In the genomic region with DNA sequence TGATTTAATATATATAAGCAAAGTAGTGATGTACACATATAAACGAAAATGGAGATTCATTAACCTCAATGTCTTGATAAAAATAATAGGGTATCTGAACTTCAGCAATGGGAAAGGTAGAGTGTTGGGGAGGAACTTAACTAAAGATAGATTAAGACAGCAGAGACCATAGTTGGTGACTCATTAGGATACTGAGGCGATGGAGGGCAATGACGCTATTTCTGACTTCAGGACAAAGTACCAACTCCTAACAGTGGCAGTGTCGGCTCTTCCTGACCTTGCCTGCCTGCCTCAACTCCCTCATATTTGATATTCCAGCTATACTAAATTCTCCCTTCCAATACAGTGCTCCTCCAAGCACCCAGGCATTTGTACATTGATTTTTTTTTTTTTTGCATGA, we compare ENCODE assay signal across 1 cellular context.
TF ChIP-seq lines count a peak whose summit lies in the region.

No MANE protein-coding gene starts in this region.

TF ChIP-seq in IMR-90, 13 proteins besides CTCF, POLR2A, EP300 and RAD21 (continued from another document):
- TF ChIP-seq SMC3 (IDR thresholded peaks at IDR 0.05; ENCODE audit: low read depth, low read length) (no peak), CEBPB (IDR thresholded peaks at IDR 0.05; ENCODE audit: low read depth, low read length) (no peak), FOS (IDR thresholded peaks at IDR 0.05; ENCODE audit: low read depth, low read length) (no peak), MAFK (IDR thresholded peaks at IDR 0.05; ENCODE audit: low read depth, low read length) (no peak), MXI1 (IDR thresholded peaks at IDR 0.05; ENCODE audit: borderline replicate concordance, low read depth, low read length) (no peak), BHLHE40 (IDR thresholded peaks at IDR 0.05; ENCODE audit: low read depth, low read length) (no peak), ELK1 (IDR thresholded peaks at IDR 0.05; ENCODE audit: borderline replicate concordance, low read depth, low read length) (no peak), MAZ (IDR thresholded peaks at IDR 0.05; ENCODE audit: borderline replicate concordance, low read depth, low read length) (no peak), RCOR1 (IDR thresholded peaks at IDR 0.05; ENCODE audit: insufficient replicate concordance, low read length) (no peak), CHD1 (IDR thresholded peaks at IDR 0.05; ENCODE audit: low read depth, low read length) (no peak)
- TF ChIP-seq, protein P1, sequence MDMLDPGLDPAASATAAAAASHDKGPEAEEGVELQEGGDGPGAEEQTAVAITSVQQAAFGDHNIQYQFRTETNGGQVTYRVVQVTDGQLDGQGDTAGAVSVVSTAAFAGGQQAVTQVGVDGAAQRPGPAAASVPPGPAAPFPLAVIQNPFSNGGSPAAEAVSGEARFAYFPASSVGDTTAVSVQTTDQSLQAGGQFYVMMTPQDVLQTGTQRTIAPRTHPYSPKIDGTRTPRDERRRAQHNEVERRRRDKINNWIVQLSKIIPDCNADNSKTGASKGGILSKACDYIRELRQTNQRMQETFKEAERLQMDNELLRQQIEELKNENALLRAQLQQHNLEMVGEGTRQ (IDR thresholded peaks at IDR 0.05; ENCODE audit: low read depth, low read length): no peak
